In the genomic region with DNA sequence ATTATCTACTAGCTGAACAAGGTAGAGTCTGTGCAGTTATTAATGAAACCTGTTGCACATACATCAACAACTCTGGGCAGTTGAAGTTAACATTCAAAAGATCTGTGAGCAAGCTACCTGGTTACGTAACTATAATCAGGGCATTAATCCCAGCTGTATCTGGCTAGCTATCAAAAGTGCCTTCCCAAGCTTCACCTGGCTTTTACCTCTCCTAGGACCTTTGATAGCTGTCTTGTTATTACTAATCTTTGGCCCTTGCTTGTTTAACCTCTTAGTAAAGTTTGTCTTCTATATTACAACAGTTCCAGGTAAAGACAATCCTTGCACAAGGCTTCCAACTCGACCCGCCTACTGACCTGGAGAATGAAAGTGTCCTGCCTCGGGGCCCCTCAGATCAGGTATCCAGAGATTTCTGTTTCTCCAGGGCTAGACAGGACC, we compare ENCODE assay signal across 27 cellular contexts. TPM values are rescaled to one million over a fixed set of nuclear protein-coding genes. Genes with fewer than 3 reads are reported as not detected.
DNase-seq lines count a peak whose midpoint lies in the region; ATAC-seq, FAIRE-seq and TF ChIP-seq lines count a peak whose summit lies in the region.
"Had no signal": no experiment of that assay in that cellular context is flagged by ENCODE, and none has a peak within 500 bp of the region (broad histone marks: within the 10 kb centered on the region; RNA-seq: fewer than 3 reads in every experiment).

No MANE protein-coding gene starts in this region.

- 56 to 62% methylated on average over 4 of the region's 4 CpGs for WGBS in pancreas, 2 donors

- no peak for TF ChIP-seq CTCF in LNCaP clone FGC (IDR thresholded peaks at IDR 0.05; ENCODE audit: control insufficient read depth, extremely low read depth, insufficient read depth)
- no peak for TF ChIP-seq CTCF in bronchial epithelial cell (IDR thresholded peaks at IDR 0.05; ENCODE audit: insufficient read depth, low read length, severe bottlenecking)
- TF ChIP-seq CTCF in pancreas (IDR thresholded peaks at IDR 0.05) = no peak
- TF ChIP-seq CTCF in RWPE1 (conservative IDR thresholded peaks at IDR 0.05; ENCODE audit: low read depth) = no peak
- TF ChIP-seq CTCF in WERI-Rb-1 (IDR thresholded peaks at IDR 0.05; ENCODE audit: low read depth, low read length) = no peak

- peak; percentile 7 for DNase-seq in LNCaP clone FGC (ENCODE audit: low read depth)
- peak; percentile 15 for DNase-seq in bronchial epithelial cell (ENCODE audit: low read depth)
- peak; percentile 62 for DNase-seq in left lobe of liver (ENCODE audit: low spot score)
- no peak for DNase-seq in pancreas
- no peak for DNase-seq in activated CD4-positive, CD25-positive, alpha-beta regulatory T cell treated with anti-CD3 and anti-CD28 coated beads, Interleukin-2, amount 50 U/mL, for 72 hours
- DNase-seq in RWPE1 (ENCODE audit: low spot score) = no peak
- no peak for DNase-seq in WERI-Rb-1
- DNase-seq in activated CD4-positive, alpha-beta T cell treated with anti-CD3 and anti-CD28 coated beads, Interleukin-2, amount 50 U/mL, for 48 hours = no peak
- DNase-seq: AML-193; CD4-positive, alpha-beta T cell; H9; NCI-H1092 treated with DMSO at 0.1 percent for 48 hours; NCI-H1436; NCI-H187; NCI-H2081 treated with DMSO at 0.1 percent for 48 hours; NCI-H2171; NCI-H226; NCI-H510A; NCI-H69; SK-N-SH had no signal

- peak; percentile 90 for ATAC-seq in left lobe of liver
- ATAC-seq in pancreas = peak in 3 of 4 donors; percentile 48 to 76 (median 70)
- ATAC-seq: A549, GM23338, Panc1 had no signal

- peak overlapping the region in 1 of 4 donors; percentile 27 for H3K27ac ChIP-seq in pancreas
- H3K27ac ChIP-seq in RWPE1 = no peak overlapping the region
- no peak overlapping the region for H3K27ac ChIP-seq in WERI-Rb-1
- H3K27ac ChIP-seq: A549; BLaER1 treated with 17β-estradiol and CSF1 and Interleukin-3, amounts not matched to agents 10 nM and 100 nM had no signal

- H3K4me1 ChIP-seq in pancreas = no peaks in the 10 kb centered on the region
- H3K4me1 ChIP-seq: BLaER1 treated with 17β-estradiol and CSF1 and Interleukin-3, amounts not matched to agents 10 nM and 100 nM; Caco-2 had no signal

- H3K9me3 ChIP-seq in pancreas = no peaks in the 10 kb centered on the region
- H3K9me3 ChIP-seq in WERI-Rb-1 (ENCODE audit: severe bottlenecking) = no peaks in the 10 kb centered on the region
- H3K9me3 ChIP-seq: A549; BLaER1 treated with 17β-estradiol and CSF1 and Interleukin-3, amounts not matched to agents 10 nM and 100 nM; Caco-2; SK-N-SH had no signal

- intact Hi-C loops in pancreas (cut with DNase I) = no loop called here

- no peaks in the 10 kb centered on the region for H3K36me3 ChIP-seq in bronchial epithelial cell (ENCODE audit: control insufficient read depth, insufficient read depth, low read length)
- no peaks in the 10 kb centered on the region for H3K36me3 ChIP-seq in pancreas
- no peaks in the 10 kb centered on the region for H3K36me3 ChIP-seq in WERI-Rb-1
- H3K36me3 ChIP-seq: BLaER1 treated with 17β-estradiol and CSF1 and Interleukin-3, amounts not matched to agents 10 nM and 100 nM had no signal

- FAIRE-seq in bronchial epithelial cell (lab: Jason Lieb, UNC) (peak; percentile 86), pancreas (lab: Jason Lieb, UNC) (no peak)
- FAIRE-seq: A549, G401.6, HTR-8/SVneo had no signal

- H3K27me3 ChIP-seq in bronchial epithelial cell (ENCODE audit: control insufficient read depth, insufficient read depth, low read length) (peaks cover 4% of the 10 kb centered on the region), pancreas (no peaks in the 10 kb centered on the region), WERI-Rb-1 (ENCODE audit: insufficient read depth, low read depth, severe bottlenecking) (no peaks in the 10 kb centered on the region)
- H3K27me3 ChIP-seq: BLaER1 treated with 17β-estradiol and CSF1 and Interleukin-3, amounts not matched to agents 10 nM and 100 nM had no signal

- no peak overlapping the region for H3K4me3 ChIP-seq in LNCaP clone FGC (ENCODE audit: low read depth, low read length)
- H3K4me3 ChIP-seq in bronchial epithelial cell (ENCODE audit: low read depth, low read length) = no peak overlapping the region
- no peak overlapping the region for H3K4me3 ChIP-seq in pancreas
- no peak overlapping the region for H3K4me3 ChIP-seq in WERI-Rb-1 (ENCODE audit: low read depth, low read length)
- H3K4me3 ChIP-seq: A549; BLaER1 treated with 17β-estradiol and CSF1 and Interleukin-3, amounts not matched to agents 10 nM and 100 nM; GM23338 had no signal

- CTCF ChIA-PET in RWPE1 (lab: Yijun Ruan, JAX) = no interaction called here

- POLR2A ChIA-PET in RWPE1 (lab: Yijun Ruan, JAX; ENCODE audit: low non-redundant PET) = no interaction called here

RNA-seq across cellular contexts. Expression of gene SLC6A9, which starts 29.6 kb away (rescaled TPM):
- 13.4 and 21.9 TPM in 2 replicates for total RNA-seq in bronchial epithelial cell
- total RNA-seq in left lobe of liver = 0.65 TPM
- total RNA-seq in pancreas = 10 to 100 TPM in 1 of 6 donors, 1 to 10 TPM in 5; 1.9 to 23.4 (median 4.2) TPM
- polyA plus RNA-seq in pancreas = 1 to 10 TPM; 3.9 to 5.0 TPM

RNA-seq across cellular contexts. Expression of gene KLF17, which starts 57.8 kb away (rescaled TPM):
- total RNA-seq in bronchial epithelial cell = not detected in 2 replicates
- not detected for total RNA-seq in left lobe of liver
- total RNA-seq in pancreas = under 1 TPM in 1 of 6 donors, not detected in 5; 0.12 TPM
- polyA plus RNA-seq in pancreas = not detected
- total RNA-seq: Caco-2; CD4-positive, alpha-beta T cell; GM23338 had no signal
- polyA plus RNA-seq: GM23338 had no signal

Comparison
In these comparisons a context has a peak if more than half of its experiments do, and no peak if none do; other contexts are left out.
1. DNase-seq: peak in LNCaP clone FGC (single experiment), bronchial epithelial cell (single experiment) and left lobe of liver (single experiment); none in pancreas (0 of 6), activated CD4-positive, CD25-positive, alpha-beta regulatory T cell treated with anti-CD3 and anti-CD28 coated beads, Interleukin-2, amount 50 U/mL, for 72 hours (single experiment), RWPE1 (single experiment), WERI-Rb-1 (single experiment) and activated CD4-positive, alpha-beta T cell treated with anti-CD3 and anti-CD28 coated beads, Interleukin-2, amount 50 U/mL, for 48 hours (0 of 2).